1 cellular context compared by ENCODE assay signal in genomic region chr17:31531336-31532160, GRCh38.
TF ChIP-seq lines count a peak whose summit lies in the region.

No MANE protein-coding gene starts in this region.

TF ChIP-seq in H1, 55 proteins besides CTCF, POLR2A, EP300 and RAD21:
- no peak for TF ChIP-seq YY1 (IDR thresholded peaks at IDR 0.05; ENCODE audit: low read depth, low read length)
- TF ChIP-seq CBX8 (IDR thresholded peaks at IDR 0.05; ENCODE audit: borderline replicate concordance, low read depth, low read length), result no peak
- TF ChIP-seq BRCA1 (IDR thresholded peaks at IDR 0.05; ENCODE audit: low read depth, low read length), result no peak
- TF ChIP-seq POU5F1 (IDR thresholded peaks at IDR 0.05; ENCODE audit: low read depth, low read length), result no peak
- TF ChIP-seq FOSL1 (IDR thresholded peaks at IDR 0.05; ENCODE audit: insufficient read depth, low read depth, low read length), result no peak
- TF ChIP-seq TAF7 (optimal IDR thresholded peaks at IDR 0.05; ENCODE audit: borderline replicate concordance, low read depth, low read length), result no peak
- no peak for TF ChIP-seq SIN3A (conservative IDR thresholded peaks at IDR 0.05 in 1 of 2, IDR thresholded peaks at IDR 0.05 in 1 of 2; ENCODE audit: low read depth in 1 of 2, low read length in 2 of 2)
- no peak for TF ChIP-seq SP2 (IDR thresholded peaks at IDR 0.05; ENCODE audit: low read length)
- no peak for TF ChIP-seq TAF1 (IDR thresholded peaks at IDR 0.05; ENCODE audit: low read depth, low read length)
- no peak for TF ChIP-seq HDAC2 (IDR thresholded peaks at IDR 0.05; ENCODE audit: borderline replicate concordance in 1 of 2, low read depth in 2 of 2, low read length in 2 of 2)
- TF ChIP-seq ZNF274 (IDR thresholded peaks at IDR 0.05; ENCODE audit: borderline replicate concordance, extremely low read depth, low read length), result no peak
- TF ChIP-seq RBBP5 (IDR thresholded peaks at IDR 0.05; ENCODE audit: borderline replicate concordance, low read depth, low read length), result no peak
- TF ChIP-seq RFX5 (IDR thresholded peaks at IDR 0.05; ENCODE audit: borderline replicate concordance, low read depth, low read length), result no peak
- no peak for TF ChIP-seq CHD7 (IDR thresholded peaks at IDR 0.05; ENCODE audit: insufficient replicate concordance, low read length)
- TF ChIP-seq KDM5A (IDR thresholded peaks at IDR 0.05; ENCODE audit: low read length), result no peak
